ENCODE assay signal across 28 cellular contexts in the genomic region with DNA sequence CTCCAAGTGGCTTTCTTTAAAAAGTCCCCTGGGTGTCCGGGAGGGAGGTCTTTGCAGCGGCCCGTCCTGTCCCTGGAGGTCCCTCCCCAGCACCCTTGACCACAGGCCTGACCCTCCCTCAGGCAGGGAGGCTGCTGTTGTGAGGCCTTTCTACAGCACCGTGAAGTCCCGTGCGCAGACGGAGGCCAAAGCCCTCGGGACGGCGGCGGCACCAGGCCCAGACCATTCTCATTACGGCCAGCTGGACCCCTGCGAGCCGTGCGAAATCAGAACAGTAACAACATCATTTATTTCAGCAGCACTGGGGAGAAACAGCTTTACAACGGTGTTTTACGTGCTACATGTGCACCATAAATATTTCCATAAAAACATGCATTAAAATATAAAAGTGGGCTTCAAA.
"Had no signal": no experiment of that assay in that cellular context is flagged by ENCODE, and none has a peak within 500 bp of the region (broad histone marks: within the 10 kb centered on the region; RNA-seq: fewer than 3 reads in every experiment).

No MANE protein-coding gene starts in this region.

- H3K27me3 ChIP-seq: testis, thyroid gland, uterus had no signal

- DNase-seq: stimulated activated CD4-positive, alpha-beta T cell treated with anti-CD3 and anti-CD28 coated beads, Interleukin-2, amount 100 ng/mL, for 48 hours; stimulated activated CD4-positive, alpha-beta T cell treated with anti-CD3 and anti-CD28 coated beads, Interleukin-4, amount 100 ng/mL, for 1 hour; stimulated activated CD4-positive, alpha-beta T cell treated with anti-CD3 and anti-CD28 coated beads, Interleukin-4, amount 100 ng/mL, for 24 hours; stimulated activated CD4-positive, alpha-beta T cell treated with anti-CD3 and anti-CD28 coated beads, Interleukin-4, amount 100 ng/mL, for 4 hours; stimulated activated CD8-positive, alpha-beta memory T cell treated with anti-CD3 and anti-CD28 coated beads, Interleukin-4, amount 100 ng/mL, for 48 hours; stimulated activated naive B cell treated with anti-CD40 and anti-IgM and Interleukin-4, amounts not matched to agents 10 μg/mL and 1 μg/mL and 100 μg/mL, for 72 hours; stimulated activated naive CD4-positive, alpha-beta T cell; stimulated activated naive CD4-positive, alpha-beta T cell treated with Interleukin-2 at 50 U/mL for 16 hours; stimulated activated naive CD8-positive, alpha-beta T cell treated with anti-CD3 and anti-CD28 coated beads, Interleukin-15, amount 100 ng/mL, for 72 hours; stimulated activated naive CD8-positive, alpha-beta T cell treated with anti-CD3 and anti-CD28 coated beads, Interleukin-15, Interleukin-2, amounts not matched to agents 100 U/mL and 50 U/mL, for 24 hours; stomach; substantia nigra; testis; thyroid gland; tibial artery; transverse colon; trophoblast cell; upper lobe of right lung; uterus had no signal

- ATAC-seq: stimulated activated effector memory CD8-positive, alpha-beta T cell treated with anti-CD3 and anti-CD28 coated beads, Interleukin-12 subunit alpha, Interleukin-12 subunit beta, amount 100 ng/mL, for 72 hours; stimulated activated memory B cell treated with anti-CD40 and anti-IgM and Interleukin-4, amounts not matched to agents 10 μg/mL and 1 μg/mL and 100 μg/mL, for 72 hours; stimulated activated naive B cell treated with anti-CD40 and anti-IgM and Interleukin-4, amounts not matched to agents 10 μg/mL and 1 μg/mL and 100 μg/mL, for 72 hours; stimulated activated naive CD8-positive, alpha-beta T cell treated with anti-CD3 and anti-CD28 coated beads, Interleukin-15, amount 100 ng/mL, for 72 hours; stimulated activated naive CD8-positive, alpha-beta T cell treated with anti-CD3 and anti-CD28 coated beads, Interleukin-15, Interleukin-2, amounts not matched to agents 100 U/mL and 50 U/mL, for 24 hours; upper lobe of right lung had no signal

- H3K36me3 Mint-ChIP-seq: stimulated activated effector memory CD8-positive, alpha-beta T cell treated with anti-CD3 and anti-CD28 coated beads, Interleukin-12 subunit alpha, Interleukin-12 subunit beta, amount 100 ng/mL, for 72 hours; stimulated activated memory B cell treated with anti-CD40 and anti-IgM and Interleukin-4, amounts not matched to agents 10 μg/mL and 1 μg/mL and 100 μg/mL, for 72 hours; stimulated activated naive B cell treated with anti-CD40 and anti-IgM and Interleukin-4, amounts not matched to agents 10 μg/mL and 1 μg/mL and 100 μg/mL, for 72 hours had no signal

- H3K4me1 Mint-ChIP-seq: stimulated activated effector memory CD8-positive, alpha-beta T cell treated with anti-CD3 and anti-CD28 coated beads, Interleukin-12 subunit alpha, Interleukin-12 subunit beta, amount 100 ng/mL, for 72 hours; stimulated activated naive CD8-positive, alpha-beta T cell treated with anti-CD3 and anti-CD28 coated beads, Interleukin-15, amount 100 ng/mL, for 72 hours had no signal

- H3K4me1 ChIP-seq: suprapubic skin, testis, thyroid gland, tibial nerve, transverse colon, upper lobe of left lung, upper lobe of right lung, uterus, vagina had no signal

- H3K36me3 ChIP-seq: stomach, suprapubic skin, thoracic aorta, thyroid gland, tibial artery, tibial nerve, transverse colon, upper lobe of left lung, upper lobe of right lung, uterus, vagina had no signal

- H3K27ac Mint-ChIP-seq: stimulated activated effector memory CD8-positive, alpha-beta T cell treated with anti-CD3 and anti-CD28 coated beads, Interleukin-12 subunit alpha, Interleukin-12 subunit beta, amount 100 ng/mL, for 72 hours; stimulated activated memory B cell treated with anti-CD40 and anti-IgM and Interleukin-4, amounts not matched to agents 10 μg/mL and 1 μg/mL and 100 μg/mL, for 72 hours; stimulated activated naive CD8-positive, alpha-beta T cell treated with anti-CD3 and anti-CD28 coated beads, Interleukin-15, amount 100 ng/mL, for 72 hours; stimulated activated naive CD8-positive, alpha-beta T cell treated with anti-CD3 and anti-CD28 coated beads, Interleukin-15, Interleukin-2, amounts not matched to agents 100 ng/mL and 50 ng/mL, for 24 hours; type B pancreatic cell had no signal

- H3K4me3 ChIP-seq: stomach, suprapubic skin, testis, thoracic aorta, thyroid gland, tibial artery, tibial nerve, transverse colon, upper lobe of left lung, upper lobe of right lung, uterus, vagina had no signal

- H3K4me3 Mint-ChIP-seq: stimulated activated effector memory CD8-positive, alpha-beta T cell treated with anti-CD3 and anti-CD28 coated beads, Interleukin-12 subunit alpha, Interleukin-12 subunit beta, amount 100 ng/mL, for 72 hours; stimulated activated memory B cell treated with anti-CD40 and anti-IgM and Interleukin-4, amounts not matched to agents 10 μg/mL and 1 μg/mL and 100 μg/mL, for 72 hours; stimulated activated naive B cell treated with anti-CD40 and anti-IgM and Interleukin-4, amounts not matched to agents 10 μg/mL and 1 μg/mL and 100 μg/mL, for 72 hours; stimulated activated naive CD8-positive, alpha-beta T cell treated with anti-CD3 and anti-CD28 coated beads, Interleukin-15, amount 100 ng/mL, for 72 hours; stimulated activated naive CD8-positive, alpha-beta T cell treated with anti-CD3 and anti-CD28 coated beads, Interleukin-15, Interleukin-2, amounts not matched to agents 100 ng/mL and 50 ng/mL, for 24 hours; type B pancreatic cell had no signal

- H3K9me3 ChIP-seq: stomach, suprapubic skin, testis, thoracic aorta, thyroid gland, tibial artery, tibial nerve, transverse colon, upper lobe of left lung, upper lobe of right lung, uterus, vagina had no signal

- H3K27me3 Mint-ChIP-seq: type B pancreatic cell had no signal

- H3K27ac ChIP-seq: stomach, suprapubic skin, testis, thoracic aorta, thyroid gland, tibial artery, tibial nerve, transverse colon, upper lobe of left lung, upper lobe of right lung, uterus, vagina had no signal
